In the genomic region with DNA sequence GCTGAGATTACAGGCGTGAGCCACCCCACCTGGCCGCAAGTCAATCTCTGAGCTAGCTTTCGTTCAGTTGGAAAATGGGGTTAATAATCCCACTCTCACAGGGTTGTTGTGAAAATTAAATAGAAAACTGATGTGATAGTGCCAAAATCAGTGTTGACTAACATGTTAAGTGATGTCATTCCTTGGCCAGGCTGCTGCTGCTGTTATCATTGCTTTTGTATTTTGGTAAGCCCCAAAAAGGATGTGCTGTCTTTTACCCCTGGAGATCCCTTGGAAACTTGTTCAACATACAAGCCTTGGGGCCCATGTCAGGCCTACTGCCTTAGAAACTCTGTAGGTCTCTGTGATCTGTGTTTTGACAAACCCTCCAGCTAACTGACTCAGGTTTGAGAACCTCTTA, we compare ENCODE assay signal across 1 cellular context.
TF ChIP-seq lines count a peak whose summit lies in the region.

No MANE protein-coding gene starts in this region.

TF ChIP-seq in K562, 482 proteins besides CTCF, POLR2A, EP300 and RAD21 (continued from another document):
- TF ChIP-seq, protein P1, sequence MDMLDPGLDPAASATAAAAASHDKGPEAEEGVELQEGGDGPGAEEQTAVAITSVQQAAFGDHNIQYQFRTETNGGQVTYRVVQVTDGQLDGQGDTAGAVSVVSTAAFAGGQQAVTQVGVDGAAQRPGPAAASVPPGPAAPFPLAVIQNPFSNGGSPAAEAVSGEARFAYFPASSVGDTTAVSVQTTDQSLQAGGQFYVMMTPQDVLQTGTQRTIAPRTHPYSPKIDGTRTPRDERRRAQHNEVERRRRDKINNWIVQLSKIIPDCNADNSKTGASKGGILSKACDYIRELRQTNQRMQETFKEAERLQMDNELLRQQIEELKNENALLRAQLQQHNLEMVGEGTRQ (CRISPR knock-in tag; IDR thresholded peaks at IDR 0.05): no peak
- TF ChIP-seq BACH1 (tag; IDR thresholded peaks at IDR 0.05) (no peak), GABPB2 (CRISPR knock-in tag; conservative IDR thresholded peaks at IDR 0.05) (no peak), CHD1 (IDR thresholded peaks at IDR 0.05; ENCODE audit: low read length) (no peak), ZNF384 (IDR thresholded peaks at IDR 0.05; ENCODE audit: low read depth, low read length) (no peak), EGR1 (conservative IDR thresholded peaks at IDR 0.05) (0 out of 2 replicates have a peak, but pooled peaks have one; percentile 27), CSDE1 (IDR thresholded peaks at IDR 0.05) (no peak), GTF2F1 (IDR thresholded peaks at IDR 0.05; ENCODE audit: low read depth, low read length) (no peak), PHB2 (IDR thresholded peaks at IDR 0.05; ENCODE audit: low read depth) (no peak), BRCA1 (IDR thresholded peaks at IDR 0.05) (no peak), BRCA1 (CRISPR knock-in tag; IDR thresholded peaks at IDR 0.05) (no peak), NCOA1 (IDR thresholded peaks at IDR 0.05; ENCODE audit: low read depth) (no peak), ARID1B (IDR thresholded peaks at IDR 0.05) (no peak), RBM25 (IDR thresholded peaks at IDR 0.05; ENCODE audit: low read depth, low read length, severe bottlenecking) (no peak)
- TF ChIP-seq, protein P2, sequence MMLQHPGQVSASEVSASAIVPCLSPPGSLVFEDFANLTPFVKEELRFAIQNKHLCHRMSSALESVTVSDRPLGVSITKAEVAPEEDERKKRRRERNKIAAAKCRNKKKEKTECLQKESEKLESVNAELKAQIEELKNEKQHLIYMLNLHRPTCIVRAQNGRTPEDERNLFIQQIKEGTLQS (IDR thresholded peaks at IDR 0.05): peak; percentile 38; the same call in 1 of the 2 replicates
- TF ChIP-seq, protein P2 (CRISPR knock-in tag; conservative IDR thresholded peaks at IDR 0.05): no peak
